8 cellular contexts compared by ENCODE assay signal in the genomic region with DNA sequence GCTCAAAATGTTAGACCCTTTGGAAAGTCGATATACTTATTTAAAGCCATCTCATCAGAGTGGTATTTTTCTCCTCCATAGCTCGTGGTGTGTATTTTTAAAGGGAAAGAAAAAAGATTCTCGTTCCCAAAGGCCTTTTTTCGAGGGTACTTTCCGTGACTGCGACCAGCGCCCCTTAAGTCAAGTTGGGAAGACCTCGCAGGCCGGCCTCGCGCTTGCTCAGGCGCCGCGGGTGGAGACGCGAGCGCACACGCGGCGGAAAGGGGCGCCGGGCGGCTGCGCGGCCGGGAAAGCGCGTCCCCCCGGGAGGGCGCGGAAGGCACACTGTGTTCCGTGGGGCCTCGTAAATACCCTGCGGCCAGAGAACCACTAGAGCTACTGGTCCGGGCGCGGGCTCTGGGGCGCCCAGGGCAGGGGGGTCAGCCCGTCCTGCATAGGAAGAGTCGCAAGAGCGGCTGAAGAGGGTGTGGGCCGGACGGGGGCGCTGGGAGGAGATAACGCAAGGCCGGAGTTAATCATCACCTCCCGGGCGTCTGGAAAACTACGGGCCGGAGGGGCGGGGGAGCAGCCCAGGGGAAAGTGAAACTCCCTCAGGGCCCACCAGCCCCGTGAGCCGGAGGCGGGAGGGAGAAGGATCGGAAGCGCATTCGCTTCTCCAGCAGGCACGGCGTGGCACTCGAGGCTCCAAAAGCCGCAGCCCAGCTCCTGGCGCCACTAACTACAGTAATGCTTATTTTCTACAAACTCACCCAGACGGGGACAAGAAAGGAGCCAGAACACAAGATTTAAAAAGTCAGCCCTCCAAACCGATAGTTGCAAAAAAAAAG. TPM values are rescaled to one million over a fixed set of nuclear protein-coding genes. Genes with fewer than 3 reads are reported as not detected.
DNase-seq lines count a peak whose midpoint lies in the region; ATAC-seq and TF ChIP-seq lines count a peak whose summit lies in the region.

No MANE protein-coding gene starts in this region.

- peak overlapping the region; percentile 100 for H3K4me3 Mint-ChIP-seq in central memory CD8-positive, alpha-beta T cell

- peaks cover 53% of the 10 kb centered on the region for H3K4me1 Mint-ChIP-seq in central memory CD8-positive, alpha-beta T cell

- peak overlapping the region; percentile 99 for H3K27ac Mint-ChIP-seq in central memory CD8-positive, alpha-beta T cell (ENCODE audit: low read depth)

- DNase-seq in ACHN (peak; percentile 92), NCI-H2227 treated with DMSO at 0.1 percent for 48 hours (lab: John Stamatoyannopoulos, UW) (peak; percentile 80), kidney epithelial cell (ENCODE audit: low read depth) (peak; percentile 63)
- peak; percentile 39 for DNase-seq in activated CD4-positive, CD25-positive, alpha-beta regulatory T cell treated with anti-CD3 and anti-CD28 coated beads, Interleukin-2, amount 50 U/mL, for 16 hours (ENCODE audit: low read depth, low spot score)
- DNase-seq in central memory CD8-positive, alpha-beta T cell (ENCODE audit: low spot score in 2 of 2), result peak; percentile 39 to 41
- peak; percentile 34 to 64 for DNase-seq in stimulated activated CD4-positive, alpha-beta T cell treated with anti-CD3 and anti-CD28 coated beads, Interleukin-15, amount 100 ng/mL, for 1 hour (ENCODE audit: low read depth in 1 of 2, low spot score in 1 of 2)

- no peaks in the 10 kb centered on the region for H3K27me3 Mint-ChIP-seq in central memory CD8-positive, alpha-beta T cell

- peak; percentile 30 for TF ChIP-seq CTCF in kidney epithelial cell (IDR thresholded peaks at IDR 0.05; ENCODE audit: insufficient read depth, low read length, poor library complexity, severe bottlenecking)

- H3K9me3 Mint-ChIP-seq in central memory CD8-positive, alpha-beta T cell, result no peaks in the 10 kb centered on the region

- peak overlapping the region; percentile 82 for H3K4me3 ChIP-seq in kidney epithelial cell (ENCODE audit: low read depth, low read length)

- in situ Hi-C loops in ACHN (cut with HindIII; ENCODE audit: low pct_ligation_motif_present, low pct_unique_long_range_greater_than_20kb, low sequenced_read_pairs), result no loop called here

- H3K36me3 Mint-ChIP-seq in central memory CD8-positive, alpha-beta T cell (ENCODE audit: insufficient read depth), result peaks cover 33% of the 10 kb centered on the region

- H3K27me3 ChIP-seq in kidney epithelial cell (ENCODE audit: control insufficient read depth, insufficient read depth, low read length), result no peaks in the 10 kb centered on the region

- peak; percentile 27 for ATAC-seq in GM18858 (IDR thresholded peaks at IDR 0.05; ENCODE audit: unreplicated experiment)
- peak; percentile 41 for ATAC-seq in HG03064 (IDR thresholded peaks at IDR 0.05; ENCODE audit: low read depth, unreplicated experiment)
- peak; percentile 24 for ATAC-seq in central memory CD8-positive, alpha-beta T cell (replicated peaks; ENCODE audit: extremely low read depth, poor library complexity, severe bottlenecking)

- no peaks in the 10 kb centered on the region for H3K36me3 ChIP-seq in kidney epithelial cell (ENCODE audit: control insufficient read depth, insufficient read depth, low read length)

RNA-seq across cellular contexts. Expression of a gene that starts 1.2 kb away (rescaled TPM):
- 10.5 and 13.8 TPM in 2 replicates for total RNA-seq in kidney epithelial cell

RNA-seq across cellular contexts. Expression of a gene that starts 41.0 kb away (rescaled TPM):
- 60.6 and 74.1 TPM in 2 replicates for total RNA-seq in kidney epithelial cell

Comparison
In these comparisons a context has a peak if more than half of its experiments do, and no peak if none do; other contexts are left out.
1. Peak in every context shown above with its lines: DNase-seq, ATAC-seq and H3K4me3 ChIP-seq.
2. DNase-seq: peak in every context shown above with its lines; median percentile 92 in ACHN; 80 in NCI-H2227 treated with DMSO at 0.1 percent for 48 hours; 63 in kidney epithelial cell; 49 in stimulated activated CD4-positive, alpha-beta T cell treated with anti-CD3 and anti-CD28 coated beads, Interleukin-15, amount 100 ng/mL, for 1 hour; 40 in central memory CD8-positive, alpha-beta T cell; 39 in activated CD4-positive, CD25-positive, alpha-beta regulatory T cell treated with anti-CD3 and anti-CD28 coated beads, Interleukin-2, amount 50 U/mL, for 16 hours.